ENCODE assay signal across 4 cellular contexts in genomic region chr15:100631831-100632230, GRCh38.
"Had no signal": no experiment of that assay in that cellular context is flagged by ENCODE, and none has a peak within 500 bp of the region (broad histone marks: within the 10 kb centered on the region; RNA-seq: fewer than 3 reads in every experiment).

No MANE protein-coding gene starts in this region.

- H3K9me3 Mint-ChIP-seq: H9 had no signal

- DNase-seq: GM23248, H9, HCEC 1CT, IMR-90 had no signal

- H3K9ac ChIP-seq: GM23248 had no signal

- H2AFZ ChIP-seq: GM23248 had no signal

- H3K4me3 Mint-ChIP-seq: H9 had no signal

- H3K4me3 ChIP-seq: GM23248 had no signal

- H3K27ac ChIP-seq: GM23248 had no signal
